In the genomic region with DNA sequence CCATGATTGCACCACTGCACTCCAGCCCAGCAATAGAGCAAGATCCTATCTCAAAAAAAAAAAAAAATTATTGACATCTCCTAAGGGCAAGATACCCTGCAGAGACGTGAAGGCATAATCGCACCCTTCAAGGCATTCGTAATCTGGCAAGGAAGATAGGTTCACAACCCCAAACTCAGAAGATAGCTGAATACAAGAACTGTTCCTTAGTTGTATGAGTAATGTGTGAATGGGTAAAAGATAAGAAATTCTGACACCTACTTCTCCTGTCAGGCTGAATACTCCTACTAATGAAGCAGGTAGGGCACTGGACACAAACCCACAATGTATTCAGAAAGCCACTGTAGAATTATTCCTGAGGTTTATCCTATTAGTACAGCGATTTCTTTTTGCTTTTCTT, we compare ENCODE assay signal across 28 cellular contexts.
DNase-seq lines count a peak whose midpoint lies in the region.
"Had no signal": no experiment of that assay in that cellular context is flagged by ENCODE, and none has a peak within 500 bp of the region (broad histone marks: within the 10 kb centered on the region; RNA-seq: fewer than 3 reads in every experiment).

No MANE protein-coding gene starts in this region.

- WGBS in mesendoderm (ENCODE audit: extremely low coverage, insufficient coverage, low lambda C conversion rate), result no CpG with 5 or more reads among the region's 4 CpGs

- H2BK5ac ChIP-seq in mesendoderm (ENCODE audit: low read length), result no peak overlapping the region

- H3K9ac ChIP-seq in mesendoderm (ENCODE audit: low read length), result no peak overlapping the region
- H3K9ac ChIP-seq: BLaER1; BLaER1 treated with 17β-estradiol and CSF1 and Interleukin-3, amounts not matched to agents 10 nM and 100 nM had no signal

- H3K4me2 ChIP-seq in mesendoderm (ENCODE audit: low read length), result no peak overlapping the region
- H3K4me2 ChIP-seq: A549; BLaER1; BLaER1 treated with 17β-estradiol and CSF1 and Interleukin-3, amounts not matched to agents 10 nM and 100 nM had no signal

- H4K8ac ChIP-seq in mesendoderm (ENCODE audit: low read depth, low read length), result no peak overlapping the region

- no peak overlapping the region for H3K18ac ChIP-seq in mesendoderm (ENCODE audit: low read length)

- H3K79me1 ChIP-seq in mesendoderm (ENCODE audit: low read length), result no peaks in the 10 kb centered on the region

- H3K56ac ChIP-seq in mesendoderm (ENCODE audit: low read length), result no peak overlapping the region

- no peak overlapping the region for H3K23ac ChIP-seq in mesendoderm (ENCODE audit: low read length)

- H4K5ac ChIP-seq in mesendoderm (ENCODE audit: low read length), result no peak overlapping the region

- no peaks in the 10 kb centered on the region for H3K27me3 ChIP-seq in mesendoderm (ENCODE audit: insufficient read depth, low read length, poor library complexity)
- H3K27me3 ChIP-seq: BLaER1; BLaER1 treated with 17β-estradiol and CSF1 and Interleukin-3, amounts not matched to agents 10 nM and 100 nM had no signal

- H2BK120ac ChIP-seq in mesendoderm (ENCODE audit: low read depth, low read length), result no peak overlapping the region

- DNase-seq in NCI-H226, result peak; percentile 79
- DNase-seq in mesendoderm, result peak; percentile 63
- DNase-seq in mesenteric fat pad (ENCODE audit: low spot score), result no peak
- DNase-seq in DMS79 treated with DMSO at 0.1 percent for 48 hours (lab: John Stamatoyannopoulos, UW), result no peak
- DNase-seq: 8988T; ACHN; AML-193; BE2C; C1 segment of cervical spinal cord; Caco-2; Calu3; CD4-positive, alpha-beta memory T cell; CD4-positive, alpha-beta T cell; CD4-positive, CD25-positive, alpha-beta regulatory T cell; CD8-positive, alpha-beta memory T cell; CD8-positive, alpha-beta T cell; COR-L47; DMS 273 treated with DMSO at 0.1 percent for 48 hours; DMS153; DMS53; DMS79; DND-41; EL had no signal

- peaks cover 3% of the 10 kb centered on the region for H3K4me1 ChIP-seq in mesendoderm (ENCODE audit: control insufficient read depth, low read depth, low read length)
- H3K4me1 ChIP-seq: Caco-2 had no signal

- no peaks in the 10 kb centered on the region for H3K79me2 ChIP-seq in mesendoderm (ENCODE audit: control insufficient read depth, insufficient read depth, low read length)

- H3K4me3 ChIP-seq in mesendoderm (ENCODE audit: low read length), result no peak overlapping the region
- H3K4me3 ChIP-seq: A549; BLaER1; BLaER1 treated with 17β-estradiol and CSF1 and Interleukin-3, amounts not matched to agents 10 nM and 100 nM had no signal

- no peak overlapping the region for H3K4ac ChIP-seq in mesendoderm (ENCODE audit: low read depth, low read length)

- H3K27ac ChIP-seq in mesendoderm (ENCODE audit: low read depth, low read length), result no peak overlapping the region
- H3K27ac ChIP-seq: 22Rv1; BLaER1; BLaER1 treated with 17β-estradiol and CSF1 and Interleukin-3, amounts not matched to agents 10 nM and 100 nM; C4-2B had no signal

- H2BK15ac ChIP-seq in mesendoderm (replicated peaks; ENCODE audit: low read depth), result no peak overlapping the region

- no peak overlapping the region for H2AK5ac ChIP-seq in mesendoderm (ENCODE audit: low read length)

- no peaks in the 10 kb centered on the region for H3K36me3 ChIP-seq in mesendoderm (ENCODE audit: control insufficient read depth, insufficient read depth, low read length)
- H3K36me3 ChIP-seq: BE2C; BLaER1; BLaER1 treated with 17β-estradiol and CSF1 and Interleukin-3, amounts not matched to agents 10 nM and 100 nM had no signal

Comparison
In these comparisons a context has a peak if more than half of its experiments do, and no peak if none do; other contexts are left out.
1. DNase-seq: peak in NCI-H226 (single experiment) and mesendoderm (single experiment); none in mesenteric fat pad (single experiment) and DMS79 treated with DMSO at 0.1 percent for 48 hours (single experiment).